In genomic region chr10:74488907-74489306, GRCh38 we compare ENCODE assay signal across 36 cellular contexts.
"Had no signal": no experiment of that assay in that cellular context is flagged by ENCODE, and none has a peak within 500 bp of the region (broad histone marks: within the 10 kb centered on the region; RNA-seq: fewer than 3 reads in every experiment).

No MANE protein-coding gene starts in this region.

- H3K4me1 Mint-ChIP-seq: activated B cell treated with CpG ODN at 0.5 μM for 24 hours; activated CD4-positive, alpha-beta memory T cell treated with anti-CD3 and anti-CD28 coated beads, Interleukin-2, amount 10 ng/mL, durations not matched to agents 7 days and 5 days; activated CD8-positive, alpha-beta memory T cell treated with anti-CD3 and anti-CD28 coated beads, Interleukin-2, amount 10 ng/mL, durations not matched to agents 7 days and 5 days; activated T-helper 17 cell treated with anti-CD3 and anti-CD28 coated beads, Interleukin-2, amount 50 U/mL, for 72 hours had no signal

- H3K36me3 ChIP-seq: brain microvascular endothelial cell had no signal

- DNase-seq: activated B cell treated with CpG ODN at 0.5 μM for 24 hours; activated CD4-positive, alpha-beta memory T cell treated with anti-CD3 and anti-CD28 coated beads, Interleukin-2, amount 10 ng/mL, durations not matched to agents 7 days and 5 days; activated CD4-positive, alpha-beta T cell treated with anti-CD3 and anti-CD28 coated beads for 4 hours; activated CD4-positive, CD25-positive, alpha-beta regulatory T cell treated with anti-CD3 and anti-CD28 coated beads, Interleukin-2, amount 50 U/mL, for 72 hours; activated CD8-positive, alpha-beta memory T cell treated with anti-CD3 and anti-CD28 coated beads for 24 hours; activated CD8-positive, alpha-beta memory T cell treated with anti-CD3 and anti-CD28 coated beads, Interleukin-2, amount 10 ng/mL, durations not matched to agents 7 days and 5 days; activated CD8-positive, alpha-beta memory T cell treated with anti-CD3 and anti-CD28 coated beads, Interleukin-2, amount 50 U/mL, for 48 hours; activated effector memory CD4-positive, alpha-beta T cell treated with anti-CD3 and anti-CD28 coated beads, Interleukin-2, amount 50 U/mL, for 16 hours; activated naive CD4-positive, alpha-beta T cell; activated naive CD4-positive, alpha-beta T cell treated with anti-CD3 and anti-CD28 coated beads, Interleukin-2, amount 50 U/mL, for 16 hours; activated naive CD8-positive, alpha-beta T cell treated with anti-CD3 and anti-CD28 coated beads for 36 hours; activated T-cell treated with anti-CD3 and anti-CD28 coated beads, Interleukin-2, amount 50 U/mL, for 72 hours; amniotic stem cell; aorta; brain microvascular endothelial cell; Kasumi-1; KG1; MM.1S; MV-4-11; NCI-H1092; NCI-H146; NCI-H187; NCI-H2029 treated with DMSO at 0.1 percent for 48 hours; NCI-H2107; NCI-H226; NCI-H446 treated with DMSO at 0.1 percent for 48 hours; NCI-H524; SIG-M5; T-cell; T-helper 17 cell; T-helper 9 cell had no signal

- H3K9me3 Mint-ChIP-seq: activated B cell treated with CpG ODN at 0.5 μM for 24 hours; activated CD4-positive, alpha-beta memory T cell treated with anti-CD3 and anti-CD28 coated beads, Interleukin-2, amount 10 ng/mL, durations not matched to agents 7 days and 5 days; activated naive CD8-positive, alpha-beta T cell treated with anti-CD3 and anti-CD28 coated beads for 36 hours; activated T-cell treated with anti-CD3 and anti-CD28 coated beads, Interleukin-2, amount 50 U/mL, for 72 hours; activated T-helper 17 cell treated with anti-CD3 and anti-CD28 coated beads, Interleukin-2, amount 50 U/mL, for 72 hours; T-cell had no signal

- H3K4me3 Mint-ChIP-seq: activated B cell treated with CpG ODN at 0.5 μM for 24 hours; activated CD4-positive, alpha-beta memory T cell treated with anti-CD3 and anti-CD28 coated beads, Interleukin-2, amount 10 ng/mL, durations not matched to agents 7 days and 5 days; activated CD8-positive, alpha-beta memory T cell treated with anti-CD3 and anti-CD28 coated beads, Interleukin-2, amount 10 ng/mL, durations not matched to agents 7 days and 5 days; activated naive CD8-positive, alpha-beta T cell treated with anti-CD3 and anti-CD28 coated beads for 36 hours; activated T-cell treated with anti-CD3 and anti-CD28 coated beads, Interleukin-2, amount 50 U/mL, for 72 hours; activated T-helper 17 cell treated with anti-CD3 and anti-CD28 coated beads, Interleukin-2, amount 50 U/mL, for 72 hours; T-cell; T-helper 17 cell had no signal

- H3K27ac Mint-ChIP-seq: activated B cell treated with CpG ODN at 0.5 μM for 24 hours; activated CD4-positive, alpha-beta memory T cell treated with anti-CD3 and anti-CD28 coated beads, Interleukin-2, amount 10 ng/mL, durations not matched to agents 7 days and 5 days; activated CD8-positive, alpha-beta memory T cell treated with anti-CD3 and anti-CD28 coated beads, Interleukin-2, amount 10 ng/mL, durations not matched to agents 7 days and 5 days; activated naive CD8-positive, alpha-beta T cell treated with anti-CD3 and anti-CD28 coated beads for 36 hours; activated T-cell treated with anti-CD3 and anti-CD28 coated beads, Interleukin-2, amount 50 U/mL, for 72 hours; activated T-helper 17 cell treated with anti-CD3 and anti-CD28 coated beads, Interleukin-2, amount 50 U/mL, for 72 hours; T-cell; T-helper 17 cell had no signal

- ATAC-seq: activated CD8-positive, alpha-beta memory T cell treated with anti-CD3 and anti-CD28 coated beads, Interleukin-2, amount 10 ng/mL, durations not matched to agents 7 days and 5 days; activated T-cell treated with anti-CD3 and anti-CD28 coated beads, Interleukin-2, amount 50 U/mL, for 72 hours; activated T-helper 17 cell treated with anti-CD3 and anti-CD28 coated beads, Interleukin-2, amount 50 U/mL, for 72 hours; Panc1; Right ventricle myocardium inferior; SK-N-SH treated with all-trans-retinoic acid at 6 μM for 48 hours; T-cell; T-helper 17 cell had no signal

- H3K27me3 ChIP-seq: brain microvascular endothelial cell had no signal

- H3K27ac ChIP-seq: brain microvascular endothelial cell, VCaP had no signal

- H3K27me3 Mint-ChIP-seq: activated B cell treated with CpG ODN at 0.5 μM for 24 hours; activated CD4-positive, alpha-beta memory T cell treated with anti-CD3 and anti-CD28 coated beads, Interleukin-2, amount 10 ng/mL, durations not matched to agents 7 days and 5 days; activated CD8-positive, alpha-beta memory T cell treated with anti-CD3 and anti-CD28 coated beads, Interleukin-2, amount 10 ng/mL, durations not matched to agents 7 days and 5 days; activated naive CD8-positive, alpha-beta T cell treated with anti-CD3 and anti-CD28 coated beads for 36 hours; activated T-helper 17 cell treated with anti-CD3 and anti-CD28 coated beads, Interleukin-2, amount 50 U/mL, for 72 hours; T-cell; T-helper 17 cell had no signal
